In genomic region chr9:136090060-136090735, GRCh38 we compare ENCODE assay signal across 12 cellular contexts. TPM values are rescaled to one million over a fixed set of nuclear protein-coding genes. Genes with fewer than 3 reads are reported as not detected.
DNase-seq lines count a peak whose midpoint lies in the region; TF ChIP-seq lines count a peak whose summit lies in the region.
"Had no signal": no experiment of that assay in that cellular context is flagged by ENCODE, and none has a peak within 500 bp of the region (broad histone marks: within the 10 kb centered on the region; RNA-seq: fewer than 3 reads in every experiment).

No MANE protein-coding gene starts in this region.

- peaks cover 0 to 2% (median 0%) of the 10 kb centered on the region in 3 donors for H3K36me3 Mint-ChIP-seq in CD8-positive, alpha-beta memory T cell
- H3K36me3 Mint-ChIP-seq in activated naive CD8-positive, alpha-beta T cell treated with anti-CD3 and anti-CD28 coated beads for 36 hours = no peaks in the 10 kb centered on the region
- H3K36me3 Mint-ChIP-seq: CD8-positive, alpha-beta T cell had no signal

- H3K4me1 ChIP-seq in CD8-positive, alpha-beta memory T cell (ENCODE audit: insufficient read depth, low read length) = peaks cover 15% of the 10 kb centered on the region
- peaks cover 28 to 93% (median 79%) of the 10 kb centered on the region in 3 donors for H3K4me1 ChIP-seq in esophagus squamous epithelium
- peaks cover 65% of the 10 kb centered on the region for H3K4me1 ChIP-seq in rectal smooth muscle tissue (ENCODE audit: control insufficient read depth, insufficient read depth, low read length)

- H3K27ac ChIP-seq in CD8-positive, alpha-beta memory T cell (ENCODE audit: low read depth, low read length) = no peak overlapping the region
- H3K27ac ChIP-seq in esophagus squamous epithelium (peak overlapping the region; percentile 84 to 98 (median 94)), rectal smooth muscle tissue (ENCODE audit: low read depth, low read length) (peak overlapping the region; percentile 94)
- H3K27ac ChIP-seq: GM23248 had no signal

- intact Hi-C loops in esophagus squamous epithelium (cut with DNase I) = no loop called here

- peak overlapping the region in 1 of 7 donors; percentile 46 for H3K4me3 Mint-ChIP-seq in CD8-positive, alpha-beta memory T cell
- no peak overlapping the region for H3K4me3 Mint-ChIP-seq in activated naive CD8-positive, alpha-beta T cell treated with anti-CD3 and anti-CD28 coated beads for 36 hours
- H3K4me3 Mint-ChIP-seq: CD8-positive, alpha-beta T cell had no signal

- CTCF ChIA-PET in CD8-positive, alpha-beta memory T cell (lab: Charles Lee) = interaction anchor here (0.9 to 6.0 kb wide), 7 partner anchors 10 to 177 kb away, joined by 3 to 81 read pairs (median 3); partner anchors contain the start of gene TMEM250

- no peaks in the 10 kb centered on the region for H3K9me3 Mint-ChIP-seq in CD8-positive, alpha-beta memory T cell
- no peaks in the 10 kb centered on the region for H3K9me3 Mint-ChIP-seq in activated naive CD8-positive, alpha-beta T cell treated with anti-CD3 and anti-CD28 coated beads for 36 hours
- H3K9me3 Mint-ChIP-seq: CD8-positive, alpha-beta T cell had no signal

- H3K4me3 ChIP-seq in CD8-positive, alpha-beta memory T cell (ENCODE audit: low read length) = no peak overlapping the region
- H3K4me3 ChIP-seq in NB4 (ENCODE audit: low read depth, low read length) (peak overlapping the region; percentile 21), esophagus squamous epithelium (peak overlapping the region in 1 of 4 donors; percentile 45), rectal smooth muscle tissue (ENCODE audit: low read length) (peak overlapping the region; percentile 27)
- H3K4me3 ChIP-seq: adrenal gland, GM23248 had no signal

- TF ChIP-seq CTCF in NB4 (IDR thresholded peaks at IDR 0.05; ENCODE audit: low read depth, low read length) = no peak
- TF ChIP-seq CTCF in esophagus squamous epithelium (IDR thresholded peaks at IDR 0.05) = no peak

- no peaks in the 10 kb centered on the region for H3K27me3 Mint-ChIP-seq in CD8-positive, alpha-beta memory T cell
- no peaks in the 10 kb centered on the region for H3K27me3 Mint-ChIP-seq in activated naive CD8-positive, alpha-beta T cell treated with anti-CD3 and anti-CD28 coated beads for 36 hours

- H3K4me1 Mint-ChIP-seq in CD8-positive, alpha-beta memory T cell = peaks cover 14 to 48% (median 14%) of the 10 kb centered on the region in 3 donors
- H3K4me1 Mint-ChIP-seq in activated naive CD8-positive, alpha-beta T cell treated with anti-CD3 and anti-CD28 coated beads for 36 hours = peaks cover 3% of the 10 kb centered on the region

- DNase-seq in CD8-positive, alpha-beta memory T cell = no peak
- DNase-seq in NB4 (ENCODE audit: low read depth) (peak; percentile 55), esophagus squamous epithelium (lab: John Stamatoyannopoulos, UW) (no peak), NCI-H526 treated with DMSO at 0.1 percent for 48 hours (lab: John Stamatoyannopoulos, UW) (no peak), NCI-H345 (lab: John Stamatoyannopoulos, UW) (no peak), cortex of kidney (lab: John Stamatoyannopoulos, UW) (no peak)
- no peak for DNase-seq in activated naive CD8-positive, alpha-beta T cell treated with anti-CD3 and anti-CD28 coated beads for 36 hours
- DNase-seq: NCI-H1930 had no signal

- peak overlapping the region; percentile 49 for H3K9ac ChIP-seq in rectal smooth muscle tissue (ENCODE audit: low read length)
- H3K9ac ChIP-seq: GM23248 had no signal

- no peaks in the 10 kb centered on the region for H3K9me3 ChIP-seq in CD8-positive, alpha-beta memory T cell (ENCODE audit: low read length)
- no peaks in the 10 kb centered on the region for H3K9me3 ChIP-seq in esophagus squamous epithelium
- H3K9me3 ChIP-seq: adrenal gland had no signal

- H3K27me3 ChIP-seq in CD8-positive, alpha-beta memory T cell (ENCODE audit: insufficient read depth, low read length, poor library complexity, severe bottlenecking) = no peaks in the 10 kb centered on the region
- H3K27me3 ChIP-seq in esophagus squamous epithelium = no peaks in the 10 kb centered on the region
- H3K27me3 ChIP-seq in rectal smooth muscle tissue (ENCODE audit: control insufficient read depth, insufficient read depth, low read length) = no peaks in the 10 kb centered on the region
- H3K27me3 ChIP-seq: adrenal gland had no signal

- TF ChIP-seq POLR2A in NB4 (IDR thresholded peaks at IDR 0.05; ENCODE audit: extremely low read depth, insufficient read length) = no peak
- TF ChIP-seq POLR2A in esophagus squamous epithelium (IDR thresholded peaks at IDR 0.05) = no peak

- POLR2A ChIA-PET in CD8-positive, alpha-beta memory T cell (lab: Charles Lee) = interaction anchor here (0.5 to 0.8 kb wide), 3 partner anchors 28 to 186 kb away, joined by 4 to 5 read pairs (median 4); no protein-coding TSS in a partner anchor

- 51% methylated on average over 2 to 5 of the region's 9 CpGs for WGBS in esophagus squamous epithelium, 2 donors

- peak overlapping the region in 7 of 8 donors; percentile 3 to 71 (median 35) for H3K27ac Mint-ChIP-seq in CD8-positive, alpha-beta memory T cell
- no peak overlapping the region for H3K27ac Mint-ChIP-seq in activated naive CD8-positive, alpha-beta T cell treated with anti-CD3 and anti-CD28 coated beads for 36 hours
- H3K27ac Mint-ChIP-seq: CD8-positive, alpha-beta T cell had no signal

- no peaks in the 10 kb centered on the region for H3K36me3 ChIP-seq in CD8-positive, alpha-beta memory T cell (ENCODE audit: insufficient read depth, low read length)
- H3K36me3 ChIP-seq in esophagus squamous epithelium (no peaks in the 10 kb centered on the region), rectal smooth muscle tissue (ENCODE audit: control insufficient read depth, insufficient read depth, low read length) (no peaks in the 10 kb centered on the region)
- H3K36me3 ChIP-seq: adrenal gland had no signal

RNA-seq across cellular contexts. Expression of gene NACC2, which starts 4.9 kb away (rescaled TPM):
- total RNA-seq in CD8-positive, alpha-beta memory T cell = 1 to 10 TPM; 9.0 to 9.1 TPM
- 2.9 TPM for polyA plus RNA-seq in CD8-positive, alpha-beta memory T cell
- total RNA-seq in esophagus squamous epithelium = 10 to 100 TPM; 10.4 to 21.6 (median 12.8) TPM
- 1 to 10 TPM; 5.3 to 5.6 TPM for total RNA-seq in activated naive CD8-positive, alpha-beta T cell treated with anti-CD3 and anti-CD28 coated beads for 36 hours

RNA-seq across cellular contexts. Expression of gene TMEM250, which starts 28.5 kb away (rescaled TPM):
- total RNA-seq in CD8-positive, alpha-beta memory T cell = 10 to 100 TPM; 46.4 to 50.2 TPM
- polyA plus RNA-seq in CD8-positive, alpha-beta memory T cell = 74.9 TPM
- total RNA-seq in esophagus squamous epithelium = 10 to 100 TPM; 34.3 to 59.4 (median 43.4) TPM
- total RNA-seq in activated naive CD8-positive, alpha-beta T cell treated with anti-CD3 and anti-CD28 coated beads for 36 hours = 10 to 100 TPM; 27.2 to 28.7 TPM
